ENCODE assay signal across 29 cellular contexts in the genomic region with DNA sequence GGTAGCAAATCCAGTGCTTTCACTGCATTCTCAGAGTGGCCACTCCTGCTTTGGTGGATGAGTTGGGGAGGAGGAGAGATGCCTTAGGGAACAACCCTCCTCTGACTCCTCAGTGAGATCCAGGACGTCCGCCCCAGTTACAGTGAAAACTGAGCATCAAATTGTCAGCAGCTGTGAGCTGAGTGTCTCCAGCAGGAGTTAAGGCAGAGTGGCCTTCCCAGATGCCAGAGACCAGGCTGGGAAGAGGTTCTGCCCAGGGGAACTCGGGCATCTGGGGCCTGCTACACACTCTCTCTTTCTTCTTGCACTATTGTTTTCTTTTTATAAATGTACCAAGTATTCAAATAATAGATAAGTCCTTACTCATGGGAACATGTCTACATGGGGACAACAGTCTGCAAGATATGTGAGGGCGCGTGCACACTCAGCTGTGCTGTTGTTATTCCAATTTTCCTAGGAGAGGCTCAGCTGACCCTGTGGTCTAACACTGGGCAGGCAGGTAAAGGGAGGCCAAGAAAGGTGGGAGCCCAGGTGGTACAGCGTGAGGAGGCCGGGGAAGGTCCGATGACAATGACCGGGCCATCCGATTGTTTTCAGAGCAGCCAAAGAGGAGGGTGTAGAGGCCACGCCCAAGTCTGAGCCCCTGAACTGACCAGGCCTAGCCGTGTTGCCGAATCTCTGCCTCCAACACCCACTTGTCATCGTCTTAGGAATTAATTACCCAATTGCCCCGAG.
"Had no signal": no experiment of that assay in that cellular context is flagged by ENCODE, and none has a peak within 500 bp of the region (broad histone marks: within the 10 kb centered on the region; RNA-seq: fewer than 3 reads in every experiment).

No MANE protein-coding gene starts in this region.

- H3K36me3 Mint-ChIP-seq: activated naive CD8-positive, alpha-beta T cell; natural killer cell treated with Interleukin-12 subunit alpha and Interleukin-12 subunit beta and Interleukin-15 and Interleukin-18, amount 100 ng/mL, for 72 hours had no signal

- H3K27me3 ChIP-seq: adrenal gland, ascending aorta, esophagus squamous epithelium, gastroesophageal sphincter, stomach, suprapubic skin, tibial nerve had no signal

- DNase-seq: activated B cell treated with CpG ODN at 0.5 μM for 24 hours; activated CD4-positive, alpha-beta memory T cell treated with anti-CD3 and anti-CD28 coated beads, Interleukin-2, amount 10 ng/mL, durations not matched to agents 7 days and 5 days; activated CD4-positive, alpha-beta T cell treated with anti-CD3 and anti-CD28 coated beads for 4 hours; activated naive CD4-positive, alpha-beta T cell; activated T-cell treated with anti-CD3 and anti-CD28 coated beads, Interleukin-2, amount 50 U/mL, for 4 hours; adrenal gland; central memory CD4-positive, alpha-beta T cell; dermis blood vessel endothelial cell; effector CD8-positive, alpha-beta T cell; esophagus squamous epithelium; head of caudate nucleus; hypothalamus; left cardiac atrium; midbrain; nucleus accumbens; right cardiac atrium; stimulated activated CD4-positive, alpha-beta T cell treated with anti-CD3 and anti-CD28 coated beads, Interleukin-1b, Interleukin-23, amount 100 ng/mL, for 48 hours; stomach; T-helper 1 cell; T-helper 9 cell had no signal

- H3K4me1 ChIP-seq: adrenal gland, ascending aorta, parathyroid adenoma, stomach, suprapubic skin, tibial nerve had no signal

- FAIRE-seq: endothelial cell of umbilical vein had no signal

- H3K4me1 Mint-ChIP-seq: activated B cell treated with CpG ODN at 0.5 μM for 24 hours; activated CD4-positive, alpha-beta memory T cell treated with anti-CD3 and anti-CD28 coated beads, Interleukin-2, amount 10 ng/mL, durations not matched to agents 7 days and 5 days had no signal

- H2AFZ ChIP-seq: parathyroid adenoma had no signal

- H3K27ac ChIP-seq: adrenal gland, ascending aorta, esophagus squamous epithelium, gastroesophageal sphincter, parathyroid adenoma, stomach, suprapubic skin, tibial nerve had no signal

- H3K27me3 Mint-ChIP-seq: activated B cell treated with CpG ODN at 0.5 μM for 24 hours; activated naive CD8-positive, alpha-beta T cell had no signal

- H3K79me2 ChIP-seq: parathyroid adenoma had no signal

- H3K9me3 ChIP-seq: adrenal gland, ascending aorta, esophagus squamous epithelium, gastroesophageal sphincter, suprapubic skin, tibial nerve had no signal

- H3K4me3 ChIP-seq: adrenal gland, ascending aorta, esophagus squamous epithelium, gastroesophageal sphincter, stomach, suprapubic skin, tibial nerve had no signal

- H3K9ac ChIP-seq: parathyroid adenoma had no signal

- H3K36me3 ChIP-seq: adrenal gland, ascending aorta, esophagus squamous epithelium, gastroesophageal sphincter, stomach, suprapubic skin, tibial nerve had no signal

- H3K27ac Mint-ChIP-seq: activated B cell treated with CpG ODN at 0.5 μM for 24 hours; activated CD4-positive, alpha-beta memory T cell treated with anti-CD3 and anti-CD28 coated beads, Interleukin-2, amount 10 ng/mL, durations not matched to agents 7 days and 5 days; activated naive CD8-positive, alpha-beta T cell; activated T-helper 2 cell treated with anti-CD3 and anti-CD28 coated beads, Interferon-gamma antibody, Interleukin-2, Interleukin-4, amounts not matched to agents 10 μg/mL and 5 μg/mL and 100 μg/mL, durations not matched to agents 14 hours and 24 hours and 36 hours; natural killer cell treated with Interleukin-12 subunit alpha and Interleukin-12 subunit beta and Interleukin-15 and Interleukin-18, amount 100 ng/mL, for 72 hours had no signal

- H3K9me3 Mint-ChIP-seq: activated B cell treated with CpG ODN at 0.5 μM for 24 hours; natural killer cell treated with Interleukin-12 subunit alpha and Interleukin-12 subunit beta and Interleukin-15 and Interleukin-18, amount 100 ng/mL, for 72 hours had no signal

- H3K4me3 Mint-ChIP-seq: activated B cell treated with CpG ODN at 0.5 μM for 24 hours; activated CD4-positive, alpha-beta memory T cell treated with anti-CD3 and anti-CD28 coated beads, Interleukin-2, amount 10 ng/mL, durations not matched to agents 7 days and 5 days; activated naive CD8-positive, alpha-beta T cell; activated T-cell treated with anti-CD3 and anti-CD28 coated beads, Interleukin-2, amount 50 U/mL, for 4 hours; natural killer cell treated with Interleukin-12 subunit alpha and Interleukin-12 subunit beta and Interleukin-15 and Interleukin-18, amount 100 ng/mL, for 72 hours had no signal
